Comparison of ENCODE assay signal across 20 cellular contexts in the genomic region with DNA sequence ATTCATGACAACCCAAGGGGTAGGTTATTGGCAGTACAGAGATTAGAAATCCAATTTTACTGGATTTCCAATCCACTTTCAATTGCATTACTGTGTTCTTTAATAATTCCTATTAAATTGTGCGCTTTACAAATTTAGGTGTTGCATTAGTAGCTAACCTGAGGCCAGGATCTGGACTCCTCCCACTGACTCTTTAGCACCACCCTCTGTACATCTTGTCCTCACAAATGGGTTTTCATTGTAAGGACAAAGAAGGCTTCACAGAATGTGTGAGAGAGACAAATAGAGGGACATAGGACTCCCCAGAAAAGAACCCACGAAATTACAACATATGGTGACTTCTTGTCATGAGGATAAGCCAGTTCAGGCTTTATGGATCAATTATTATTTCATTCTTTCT.
"Had no signal": no experiment of that assay in that cellular context is flagged by ENCODE, and none has a peak within 500 bp of the region (broad histone marks: within the 10 kb centered on the region; RNA-seq: fewer than 3 reads in every experiment).

No MANE protein-coding gene starts in this region.

- ATAC-seq: esophagus mucosa, gastroesophageal sphincter, left lung, lower lobe of right lung, natural killer cell, pancreas, right cardiac atrium had no signal

- DNase-seq: cortex of kidney; dorsolateral prefrontal cortex; effector CD8-positive, alpha-beta T cell; glutamatergic neuron; immature natural killer cell; left lung; lower lobe of right lung; natural killer cell; nucleus accumbens; pancreas; right cardiac atrium; small intestine; stimulated activated CD4-positive, alpha-beta T cell treated with anti-CD3 and anti-CD28 coated beads, Interleukin-12 subunit alpha, Interleukin-12 subunit beta, amount 100 ng/mL, for 4 hours; stimulated activated naive CD4-positive, alpha-beta T cell; stomach; substantia nigra; transverse colon had no signal

- H3K36me3 ChIP-seq: gastroesophageal sphincter, left lung, lower lobe of right lung, pancreas, stomach, thoracic aorta, transverse colon had no signal

- H3K4me3 ChIP-seq: dorsolateral prefrontal cortex, gastroesophageal sphincter, left lung, lower lobe of right lung, pancreas, stomach, thoracic aorta, transverse colon had no signal

- H3K27me3 ChIP-seq: dorsolateral prefrontal cortex, gastroesophageal sphincter, left lung, pancreas, stomach, transverse colon had no signal

- H3K9me3 ChIP-seq: gastroesophageal sphincter, lower lobe of right lung, pancreas, stomach, thoracic aorta, transverse colon had no signal

- H3K27ac ChIP-seq: dorsolateral prefrontal cortex, gastroesophageal sphincter, left lung, lower lobe of right lung, pancreas, stomach, thoracic aorta, transverse colon had no signal

- H3K4me1 ChIP-seq: gastroesophageal sphincter, left lung, lower lobe of right lung, pancreas, stomach, transverse colon had no signal
